Comparison of ENCODE assay signal across 8 cellular contexts in the genomic region with DNA sequence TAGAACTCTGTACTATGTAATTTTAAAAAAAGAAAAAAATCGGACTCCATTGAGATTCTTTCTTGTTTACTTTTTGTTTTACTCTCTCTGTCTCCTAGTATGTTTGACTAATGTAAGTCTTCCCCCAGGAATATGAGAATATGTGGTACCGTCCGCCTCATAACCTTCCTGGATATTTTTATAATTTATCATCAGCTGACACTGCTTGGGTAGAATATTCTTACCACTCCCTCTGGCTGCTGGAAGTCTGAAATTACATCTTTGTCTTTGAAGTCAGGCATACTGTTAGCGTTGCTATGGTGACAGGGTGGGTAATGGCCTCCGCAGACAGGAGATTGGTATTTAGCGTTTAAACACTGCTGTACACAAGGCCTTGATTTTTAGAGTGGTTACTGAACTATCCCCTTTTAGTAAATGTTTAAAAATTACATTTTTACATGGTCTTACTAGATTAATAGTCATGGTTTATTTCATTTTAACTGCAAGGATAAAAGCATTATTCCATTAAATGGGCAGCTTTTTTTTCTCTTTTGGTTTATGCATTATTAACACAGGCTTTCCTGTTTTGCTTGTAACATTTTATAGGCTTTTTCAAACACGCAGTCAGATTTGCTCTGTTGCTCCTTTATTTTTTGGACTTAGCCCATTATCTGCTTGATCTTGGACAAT.
DNase-seq lines count a peak whose midpoint lies in the region; ATAC-seq and TF ChIP-seq lines count a peak whose summit lies in the region.

No MANE protein-coding gene starts in this region.

- peaks cover 66% of the 10 kb centered on the region for H3K4me1 Mint-ChIP-seq in activated CD4-positive, alpha-beta T cell treated with anti-CD3 and anti-CD28 coated beads for 36 hours

- no peaks in the 10 kb centered on the region for H3K27me3 ChIP-seq in fibroblast of lung (ENCODE audit: control insufficient read depth, insufficient read depth, low read length)
- H3K27me3 ChIP-seq in neuron (ENCODE audit: insufficient read depth, low read length), result no peaks in the 10 kb centered on the region

- peak; percentile 48 for DNase-seq in activated CD4-positive, alpha-beta T cell treated with anti-CD3 and anti-CD28 coated beads for 36 hours
- no peak for DNase-seq in activated CD4-positive, alpha-beta T cell treated with anti-CD3 and anti-CD28 coated beads, Interleukin-2, amount 50 U/mL, for 4 hours
- DNase-seq in LHCN-M2 (ENCODE audit: low read depth), result peak; percentile 99
- DNase-seq in T follicular helper cell (ENCODE audit: low read depth), result peak; percentile 51
- peak; percentile 97 to 99 for DNase-seq in fibroblast of lung (ENCODE audit: low read depth in 2 of 2)

- TF ChIP-seq CTCF in fibroblast of lung (conservative IDR thresholded peaks at IDR 0.05 in 1 of 2, IDR thresholded peaks at IDR 0.05 in 1 of 2; ENCODE audit: low read depth in 1 of 2, low read length in 2 of 2), result peak; percentile 28 to 50

- H3K27ac ChIP-seq in fibroblast of lung (ENCODE audit: insufficient read depth, low read length), result peak overlapping the region; percentile 82

- H3K4me3 Mint-ChIP-seq in activated CD4-positive, alpha-beta T cell treated with anti-CD3 and anti-CD28 coated beads for 36 hours, result no peak overlapping the region

- no peaks in the 10 kb centered on the region for H3K27me3 Mint-ChIP-seq in activated CD4-positive, alpha-beta T cell treated with anti-CD3 and anti-CD28 coated beads for 36 hours

- H2AFZ ChIP-seq in fibroblast of lung (ENCODE audit: low read length) (no peak overlapping the region), neuron (ENCODE audit: low read depth, low read length) (no peak overlapping the region)

- H3K27ac Mint-ChIP-seq in activated CD4-positive, alpha-beta T cell treated with anti-CD3 and anti-CD28 coated beads for 36 hours, result peak overlapping the region; percentile 43

- peak; percentile 44 for ATAC-seq in activated CD4-positive, alpha-beta T cell treated with anti-CD3 and anti-CD28 coated beads for 36 hours
- no peak for ATAC-seq in GM18870 (IDR thresholded peaks at IDR 0.05; ENCODE audit: unreplicated experiment)
- no peak for ATAC-seq in GM19351 (IDR thresholded peaks at IDR 0.05; ENCODE audit: unreplicated experiment)

- H3K4me3 ChIP-seq in fibroblast of lung (replicated peaks in 1 of 4; ENCODE audit: control extremely low read depth in 1 of 4, insufficient read depth in 1 of 4, low read depth in 3 of 4, low read length in 4 of 4) (peak overlapping the region in 3 of 4 experiments; percentile 17 to 21 (median 19)), neuron (ENCODE audit: low read length) (peak overlapping the region; percentile 32)

- H3K4me2 ChIP-seq in fibroblast of lung (ENCODE audit: extremely low read depth, insufficient read depth, low read length), result peak overlapping the region; percentile 44

- POLR2A ChIA-PET in activated CD4-positive, alpha-beta T cell treated with anti-CD3 and anti-CD28 coated beads for 36 hours (lab: Charles Lee), result no interaction called here

- H3K79me2 ChIP-seq in fibroblast of lung (ENCODE audit: control insufficient read depth, insufficient read depth, low read length), result peaks cover 30% of the 10 kb centered on the region

- no peaks in the 10 kb centered on the region for H3K9me3 Mint-ChIP-seq in activated CD4-positive, alpha-beta T cell treated with anti-CD3 and anti-CD28 coated beads for 36 hours (ENCODE audit: low read depth)

- no peaks in the 10 kb centered on the region for H3K36me3 Mint-ChIP-seq in activated CD4-positive, alpha-beta T cell treated with anti-CD3 and anti-CD28 coated beads for 36 hours (ENCODE audit: low read depth)

- intact Hi-C loops in activated CD4-positive, alpha-beta T cell treated with anti-CD3 and anti-CD28 coated beads for 36 hours (cut with DNase I, micrococcal nuclease), result loop anchor here in 1 of 2 experiments (10.0 kb wide), 1 partner anchor 269 kb away; no protein-coding TSS in a partner anchor

- H3K4me1 ChIP-seq in fibroblast of lung (ENCODE audit: control insufficient read depth, extremely low read depth, insufficient read depth, low read length) (peaks cover 14% of the 10 kb centered on the region), neuron (ENCODE audit: insufficient read depth, low read length) (peaks cover 30% of the 10 kb centered on the region)

- H3K36me3 ChIP-seq in fibroblast of lung (ENCODE audit: control insufficient read depth, insufficient read depth, low read length), result no peaks in the 10 kb centered on the region
- no peaks in the 10 kb centered on the region for H3K36me3 ChIP-seq in neuron (ENCODE audit: insufficient read depth, low read length)

- H3K9me3 ChIP-seq in fibroblast of lung (ENCODE audit: control insufficient read depth, insufficient read depth, low read depth, low read length) (no peaks in the 10 kb centered on the region), neuron (ENCODE audit: low read length) (no peaks in the 10 kb centered on the region)

- CTCF ChIA-PET in activated CD4-positive, alpha-beta T cell treated with anti-CD3 and anti-CD28 coated beads for 36 hours (lab: Charles Lee), result interaction anchor here (0.6 to 0.8 kb wide), 2 partner anchors 10 to 11 kb away, joined by 3 to 4 read pairs; no protein-coding TSS in a partner anchor

- no peak overlapping the region for H3K9ac ChIP-seq in fibroblast of lung (ENCODE audit: insufficient read depth, low read length)

- no peaks in the 10 kb centered on the region for H4K20me1 ChIP-seq in fibroblast of lung (ENCODE audit: control insufficient read depth, extremely low read depth, insufficient read depth, low read length)

Comparison
In these comparisons a context has a peak if more than half of its experiments do, and no peak if none do; other contexts are left out.
1. DNase-seq: peak in activated CD4-positive, alpha-beta T cell treated with anti-CD3 and anti-CD28 coated beads for 36 hours (single experiment), LHCN-M2 (single experiment), T follicular helper cell (single experiment) and fibroblast of lung (2 of 2); none in activated CD4-positive, alpha-beta T cell treated with anti-CD3 and anti-CD28 coated beads, Interleukin-2, amount 50 U/mL, for 4 hours (0 of 2).